9 cellular contexts compared by ENCODE assay signal in genomic region chr15:52076889-52077781, GRCh38. TPM values are rescaled to one million over a fixed set of nuclear protein-coding genes. Genes with fewer than 3 reads are reported as not detected.
DNase-seq lines count a peak whose midpoint lies in the region; ATAC-seq, FAIRE-seq and TF ChIP-seq lines count a peak whose summit lies in the region.
"Had no signal": no experiment of that assay in that cellular context is flagged by ENCODE, and none has a peak within 500 bp of the region (broad histone marks: within the 10 kb centered on the region; RNA-seq: fewer than 3 reads in every experiment).

No MANE protein-coding gene starts in this region.

- no peak overlapping the region for H3K27ac ChIP-seq in spleen

- peak; percentile 65 for FAIRE-seq in GM12892 (lab: Jason Lieb, UNC)
- FAIRE-seq: H1 had no signal

- no peaks in the 10 kb centered on the region for H3K27me3 ChIP-seq in spleen (replicated peaks in 1 of 7)

- H3K9me3 ChIP-seq in spleen: no peaks in the 10 kb centered on the region

- peaks cover under 1 to 13% (median 7%) of the 10 kb centered on the region in 6 donors for H3K4me1 ChIP-seq in spleen

- no peak overlapping the region for H3K4me3 ChIP-seq in astrocyte of the spinal cord (ENCODE audit: low read depth, low read length)
- H3K4me3 ChIP-seq in spleen: no peak overlapping the region

- 78 to 93% (median 88%) methylated on average over 11 of the region's 11 CpGs for WGBS in spleen, 5 donors

- in situ Hi-C loops in astrocyte of the spinal cord (cut with HindIII; ENCODE audit: low sequenced_read_pairs): no loop called here

- intact Hi-C loops in spleen (cut with DNase I; ENCODE audit: low total_unique reads): loop anchor here (10.0 kb wide), 1 partner anchor 92 kb away; no protein-coding TSS in a partner anchor

- DNase-seq in GM12892 (ENCODE audit: insufficient read length): no peak
- DNase-seq in astrocyte of the spinal cord (ENCODE audit: low read depth, low spot score): peak; percentile 75
- DNase-seq in omental fat pad (ENCODE audit: low spot score): no peak
- DNase-seq in effector CD8-positive, alpha-beta T cell (lab: John Stamatoyannopoulos, UW): no peak
- no peak for DNase-seq in spleen
- no peak for DNase-seq in NCI-H187 treated with DMSO at 0.1 percent for 48 hours (lab: John Stamatoyannopoulos, UW)

- TF ChIP-seq CTCF in astrocyte of the spinal cord (IDR thresholded peaks at IDR 0.05; ENCODE audit: low read depth, low read length) (no peak), omental fat pad (IDR thresholded peaks at IDR 0.05) (no peak), spleen (IDR thresholded peaks at IDR 0.05 in 8 of 11, conservative IDR thresholded peaks at IDR 0.05 in 3 of 11) (no peak)

- ATAC-seq in HG03432 (IDR thresholded peaks at IDR 0.05; ENCODE audit: unreplicated experiment): peak; percentile 54
- ATAC-seq in omental fat pad (ENCODE audit: low FRiP score): peak; percentile 57
- ATAC-seq in HG03571 (IDR thresholded peaks at IDR 0.05; ENCODE audit: unreplicated experiment): no peak

- TF ChIP-seq POLR2A in GM12892 (IDR thresholded peaks at IDR 0.05; ENCODE audit: low read depth, low read length): no peak
- TF ChIP-seq POLR2A in spleen (IDR thresholded peaks at IDR 0.05): no peak

- H3K36me3 ChIP-seq in spleen: no peaks in the 10 kb centered on the region

RNA-seq across cellular contexts. Expression of gene BCL2L10, which starts 35.4 kb away (rescaled TPM):
- polyA plus RNA-seq in GM12892 (2012; ENCODE audit: missing spikeins): 3.7 TPM
- total RNA-seq in omental fat pad (under 1 TPM in 2 of 4 donors, not detected in 2; 0.56 to 0.72 TPM), spleen (1 to 10 TPM in 2 of 7 donors, under 1 TPM in 3, not detected in 2; 0.79 to 1.2 (median 0.87) TPM)
- 10 to 100 TPM in 1 of 3 donors, 1 to 10 TPM in 2; 2.7 to 10.7 (median 3.6) TPM for polyA plus RNA-seq in spleen
- total RNA-seq: H1 had no signal

RNA-seq across cellular contexts. Expression of gene MAPK6, which starts 58.1 kb away (rescaled TPM):
- 48.3 TPM for polyA plus RNA-seq in GM12892 (2012; ENCODE audit: missing spikeins)
- 10 to 100 TPM; 20.3 to 44.9 (median 28.9) TPM for total RNA-seq in omental fat pad
- total RNA-seq in spleen: 10 to 100 TPM; 17.9 to 28.3 (median 21.9) TPM
- 1 to 10 TPM; 3.9 to 7.7 (median 5.6) TPM for polyA plus RNA-seq in spleen
